ENCODE assay signal across 24 cellular contexts in genomic region chr11:10631761-10632160, GRCh38.
DNase-seq lines count a peak whose midpoint lies in the region; ATAC-seq and TF ChIP-seq lines count a peak whose summit lies in the region.
"Had no signal": no experiment of that assay in that cellular context is flagged by ENCODE, and none has a peak within 500 bp of the region (broad histone marks: within the 10 kb centered on the region; RNA-seq: fewer than 3 reads in every experiment).

No MANE protein-coding gene starts in this region.

- peaks cover 7 to 12% (median 7%) of the 10 kb centered on the region in 3 donors for H3K4me1 Mint-ChIP-seq in T-cell

- no peaks in the 10 kb centered on the region for H3K36me3 Mint-ChIP-seq in T-cell
- H3K36me3 Mint-ChIP-seq: CD4-positive, alpha-beta memory T cell had no signal

- intact Hi-C loops in sciatic nerve (cut with DNase I) = no loop called here
- intact Hi-C loops in aorta (cut with DNase I) = no loop called here

- TF ChIP-seq EP300 in gastroesophageal sphincter (IDR thresholded peaks at IDR 0.05) = no peak

- H3K27ac ChIP-seq in gastroesophageal sphincter = peak overlapping the region in 3 of 4 donors; percentile 24 to 81 (median 63)
- peak overlapping the region; percentile 33 to 60 for H3K27ac ChIP-seq in aorta (ENCODE audit: low read depth in 1 of 2, low read length in 2 of 2)
- H3K27ac ChIP-seq: 22Rv1; BLaER1 treated with 17β-estradiol and CSF1 and Interleukin-3, amounts not matched to agents 10 nM and 100 nM had no signal

- DNase-seq in activated CD8-positive, alpha-beta memory T cell treated with anti-CD3 and anti-CD28 coated beads for 24 hours = peak; percentile 37
- DNase-seq in activated CD8-positive, alpha-beta memory T cell treated with anti-CD3 and anti-CD28 coated beads, Interleukin-2, amount 50 U/mL, for 48 hours = no peak
- DNase-seq in sciatic nerve (ENCODE audit: low spot score) = peak; percentile 17
- no peak for DNase-seq in aorta
- DNase-seq in RKO (ENCODE audit: low spot score) = no peak
- DNase-seq in T1000 (lab: John Stamatoyannopoulos, UW) = no peak
- no peak for DNase-seq in T-cell
- DNase-seq: ACHN; Caco-2; CD4-positive, alpha-beta memory T cell; DMS 273 treated with DMSO at 0.1 percent for 48 hours; HCEC 1CT; Kasumi-1; MG63; NCI-H1417; NCI-H187; NCI-H446; NCI-H526; OCI-M1; Right ventricle myocardium superior had no signal

- 87 to 100% methylated on average over 1 to 5 of the region's 5 CpGs for WGBS in gastroesophageal sphincter (ENCODE audit: low coverage in 1 of 2), 2 donors
- 93 to 95% methylated on average over 5 of the region's 5 CpGs for WGBS in aorta, 2 donors

- H3K36me3 ChIP-seq in gastroesophageal sphincter (peaks cover 0 to 88% of the 10 kb centered on the region in 2 donors), aorta (ENCODE audit: control insufficient read depth in 1 of 2, insufficient read depth in 2 of 2, low read length in 1 of 2) (peaks cover 4 to 24% of the 10 kb centered on the region in 2 donors)
- H3K36me3 ChIP-seq: BLaER1 treated with 17β-estradiol and CSF1 and Interleukin-3, amounts not matched to agents 10 nM and 100 nM; MG63 had no signal

- no peaks in the 10 kb centered on the region for H3K9me3 Mint-ChIP-seq in T-cell
- H3K9me3 Mint-ChIP-seq: GM23338 had no signal

- no peak for TF ChIP-seq POLR2A in gastroesophageal sphincter (IDR thresholded peaks at IDR 0.05)

- TF ChIP-seq CTCF in gastroesophageal sphincter (IDR thresholded peaks at IDR 0.05) = no peak

- POLR2A ChIA-PET in T-cell (lab: Charles Lee) = no interaction called here

- peaks cover 0 to 33% (median 0%) of the 10 kb centered on the region in 3 donors for H3K4me1 ChIP-seq in gastroesophageal sphincter
- H3K4me1 ChIP-seq in aorta (ENCODE audit: control insufficient read depth in 1 of 2, insufficient read depth in 2 of 2, low read length in 2 of 2) = peaks cover 0 to 2% of the 10 kb centered on the region in 2 donors

- H3K9me3 ChIP-seq in gastroesophageal sphincter (no peaks in the 10 kb centered on the region), aorta (ENCODE audit: control insufficient read depth, low read length) (no peaks in the 10 kb centered on the region)
- H3K9me3 ChIP-seq: BLaER1 treated with 17β-estradiol and CSF1 and Interleukin-3, amounts not matched to agents 10 nM and 100 nM; Caco-2; MG63 had no signal

- CTCF ChIA-PET in T-cell (lab: Charles Lee) = no interaction called here

- H3K27me3 Mint-ChIP-seq in T-cell = peaks cover 0 to 1% of the 10 kb centered on the region in 2 donors

- H3K4me3 ChIP-seq in gastroesophageal sphincter (no peak overlapping the region), aorta (ENCODE audit: low read length in 2 of 2) (no peak overlapping the region)
- H3K4me3 ChIP-seq: BLaER1 treated with 17β-estradiol and CSF1 and Interleukin-3, amounts not matched to agents 10 nM and 100 nM; GM23338; MG63 had no signal

- H3K27ac Mint-ChIP-seq in T-cell = no peak overlapping the region
- H3K27ac Mint-ChIP-seq: CD4-positive, alpha-beta memory T cell; GM23338 had no signal

- no peak overlapping the region for H3K4me3 Mint-ChIP-seq in T-cell
- H3K4me3 Mint-ChIP-seq: CD4-positive, alpha-beta memory T cell; GM23338 had no signal

- no peak for ATAC-seq in gastroesophageal sphincter
- ATAC-seq in sciatic nerve = no peak
- no peak for ATAC-seq in aorta (ENCODE audit: low FRiP score)
- no peak for ATAC-seq in T-cell (replicated peaks in 1 of 4)
- ATAC-seq: GM23338 had no signal

- H3K27me3 ChIP-seq in gastroesophageal sphincter = no peaks in the 10 kb centered on the region
- no peaks in the 10 kb centered on the region for H3K27me3 ChIP-seq in aorta (ENCODE audit: control insufficient read depth in 1 of 2, insufficient read depth in 2 of 2, low read length in 1 of 2)
- H3K27me3 ChIP-seq: BLaER1 treated with 17β-estradiol and CSF1 and Interleukin-3, amounts not matched to agents 10 nM and 100 nM; MG63 had no signal

Comparison
In these comparisons a context has a peak if more than half of its experiments do, and no peak if none do; other contexts are left out.
1. DNase-seq: peak in activated CD8-positive, alpha-beta memory T cell treated with anti-CD3 and anti-CD28 coated beads for 24 hours (single experiment) and sciatic nerve (single experiment); none in activated CD8-positive, alpha-beta memory T cell treated with anti-CD3 and anti-CD28 coated beads, Interleukin-2, amount 50 U/mL, for 48 hours (single experiment), aorta (0 of 2), RKO (single experiment), T1000 (single experiment) and T-cell (0 of 34).